19 cellular contexts compared by ENCODE assay signal in the genomic region with DNA sequence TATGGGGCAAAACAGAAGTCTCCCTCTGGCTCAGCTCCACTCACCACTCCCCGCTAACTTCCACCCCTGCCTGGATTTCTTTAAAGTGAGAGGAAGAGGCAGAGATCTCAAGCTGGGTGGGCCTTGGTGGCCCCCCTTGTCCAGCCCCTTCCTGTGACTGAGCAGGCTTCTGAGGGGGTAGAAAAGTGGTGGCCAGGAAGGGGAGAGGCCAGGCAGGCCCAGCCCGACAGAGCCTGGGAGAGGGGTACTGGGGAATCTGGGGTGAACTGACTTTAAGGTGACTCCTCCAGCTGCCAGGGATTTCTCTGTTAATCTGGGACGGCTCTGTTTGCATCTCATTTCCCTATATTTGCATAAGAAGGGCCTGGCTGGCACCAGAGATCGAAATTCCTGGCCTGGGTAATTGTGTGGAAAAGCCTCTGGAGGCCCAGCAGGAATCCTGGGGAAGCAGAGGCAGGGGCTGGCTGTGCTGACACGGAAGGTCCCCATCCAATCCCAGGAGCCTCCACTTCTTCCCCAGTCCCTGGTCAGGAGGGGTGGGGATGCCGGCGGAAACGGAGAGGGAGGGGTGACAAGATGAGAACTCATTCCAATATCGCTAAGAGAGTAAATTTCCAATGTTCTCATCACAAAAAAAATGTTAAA. TPM values are rescaled to one million over a fixed set of nuclear protein-coding genes. Genes with fewer than 3 reads are reported as not detected.
DNase-seq lines count a peak whose midpoint lies in the region; ATAC-seq, FAIRE-seq and TF ChIP-seq lines count a peak whose summit lies in the region.
"Had no signal": no experiment of that assay in that cellular context is flagged by ENCODE, and none has a peak within 500 bp of the region (broad histone marks: within the 10 kb centered on the region; RNA-seq: fewer than 3 reads in every experiment).

No MANE protein-coding gene starts in this region.

- POLR2A ChIA-PET in activated B cell treated with CpG ODN at 0.5 μM for 24 hours (lab: Charles Lee) = interaction anchor here (0.6 to 1.6 kb wide), 2 partner anchors 290 to 611 kb away, joined by 3 to 7 read pairs; partner anchors contain the start of genes BSDC1 and TMEM39B
- POLR2A ChIA-PET in HEK293T (lab: Yijun Ruan, JAX) = interaction anchor here (1.1 kb wide), 1 partner anchor 141 kb away, joined by 3 read pairs; no protein-coding TSS in a partner anchor

- TF ChIP-seq CTCF in activated B cell treated with CpG ODN at 0.5 μM for 24 hours (IDR thresholded peaks at IDR 0.05) = no peak

- H3K4me3 Mint-ChIP-seq in activated B cell treated with CpG ODN at 0.5 μM for 24 hours = no peak overlapping the region
- H3K4me3 Mint-ChIP-seq: memory B cell; stimulated activated naive B cell treated with anti-CD40 and anti-IgM and Interleukin-4, amounts not matched to agents 10 μg/mL and 1 μg/mL and 100 μg/mL, for 72 hours; T-cell had no signal

- H3K27ac Mint-ChIP-seq in activated B cell treated with CpG ODN at 0.5 μM for 24 hours = peak overlapping the region; percentile 35
- H3K27ac Mint-ChIP-seq: T-cell had no signal

- 61 to 83% (median 82%) methylated on average over 9 of the region's 9 CpGs for WGBS in small intestine, 3 donors

- peaks cover 4% of the 10 kb centered on the region for H3K27me3 Mint-ChIP-seq in activated B cell treated with CpG ODN at 0.5 μM for 24 hours

- H3K4me1 Mint-ChIP-seq in activated B cell treated with CpG ODN at 0.5 μM for 24 hours = peaks cover 36% of the 10 kb centered on the region

- DNase-seq in Right ventricle myocardium inferior (ENCODE audit: missing footprints) (peak; percentile 49), left cardiac atrium (no peak), activated B cell treated with CpG ODN at 0.5 μM for 24 hours (no peak), islet precursor cell (peak; percentile 30), small intestine (no peak), HEK293T (ENCODE audit: extremely low spot score) (no peak)
- DNase-seq: activated effector memory CD4-positive, alpha-beta T cell treated with Interleukin-2 at 50 U/mL for 16 hours; NCI-H1092 treated with DMSO at 0.1 percent for 48 hours; stimulated activated naive B cell treated with anti-CD40 and anti-IgM and Interleukin-4, amounts not matched to agents 10 μg/mL and 1 μg/mL and 100 μg/mL, for 72 hours; T-cell; trophoblast cell had no signal

- H3K4me1 ChIP-seq in small intestine (ENCODE audit: control insufficient read depth in 2 of 2, insufficient read depth in 1 of 2, low read depth in 1 of 2, low read length in 1 of 2) = peaks cover 2 to 6% of the 10 kb centered on the region in 2 donors

- CTCF ChIA-PET in activated B cell treated with CpG ODN at 0.5 μM for 24 hours (lab: Charles Lee) (no interaction called here), HEK293T (lab: Yijun Ruan, JAX) (no interaction called here)

- H3K36me3 Mint-ChIP-seq in activated B cell treated with CpG ODN at 0.5 μM for 24 hours (ENCODE audit: low read depth) = no peaks in the 10 kb centered on the region
- H3K36me3 Mint-ChIP-seq: memory B cell; stimulated activated naive B cell treated with anti-CD40 and anti-IgM and Interleukin-4, amounts not matched to agents 10 μg/mL and 1 μg/mL and 100 μg/mL, for 72 hours; T-cell had no signal

- no peak for FAIRE-seq in small intestine (lab: Jason Lieb, UNC)
- FAIRE-seq: K562, RCC 7860 had no signal

- no peaks in the 10 kb centered on the region for H3K27me3 ChIP-seq in small intestine (ENCODE audit: control insufficient read depth in 2 of 2, insufficient read depth in 2 of 2, low read length in 2 of 2)

- H3K4me3 ChIP-seq in small intestine (ENCODE audit: low read depth in 1 of 2, low read length in 2 of 2) = no peak overlapping the region
- H3K4me3 ChIP-seq: coronary artery, K562, skin epidermis had no signal

- no peak for ATAC-seq in Right ventricle myocardium inferior
- ATAC-seq in left cardiac atrium = no peak
- ATAC-seq in activated B cell treated with CpG ODN at 0.5 μM for 24 hours (ENCODE audit: low read depth) = no peak
- no peak for ATAC-seq in HG03378 (IDR thresholded peaks at IDR 0.05; ENCODE audit: unreplicated experiment)
- ATAC-seq: stimulated activated naive B cell treated with anti-CD40 and anti-IgM and Interleukin-4, amounts not matched to agents 10 μg/mL and 1 μg/mL and 100 μg/mL, for 72 hours had no signal

- H3K9me3 Mint-ChIP-seq in activated B cell treated with CpG ODN at 0.5 μM for 24 hours = no peaks in the 10 kb centered on the region
- H3K9me3 Mint-ChIP-seq: memory B cell; stimulated activated naive B cell treated with anti-CD40 and anti-IgM and Interleukin-4, amounts not matched to agents 10 μg/mL and 1 μg/mL and 100 μg/mL, for 72 hours; T-cell had no signal

- intact Hi-C loops in Right ventricle myocardium inferior (cut with DNase I) = loop anchor here (10.0 kb wide), 1 partner anchor 218 kb away; no protein-coding TSS in a partner anchor
- intact Hi-C loops in left cardiac atrium (cut with DNase I) = loop anchor here in 1 of 2 donors (10.0 kb wide), 1 partner anchor 68 kb away; no protein-coding TSS in a partner anchor
- intact Hi-C loops in activated B cell treated with CpG ODN at 0.5 μM for 24 hours (cut with micrococcal nuclease) = loop anchor here (10.0 kb wide), 1 partner anchor 358 kb away; no protein-coding TSS in a partner anchor

- H3K27ac ChIP-seq in temporal lobe (ENCODE audit: low read depth, low read length) (peak overlapping the region; percentile 46), small intestine (ENCODE audit: low read depth in 1 of 2, low read length in 1 of 2) (no peak overlapping the region)
- H3K27ac ChIP-seq: 22Rv1, coronary artery, skin epidermis had no signal

- H3K36me3 ChIP-seq in small intestine (ENCODE audit: control insufficient read depth in 2 of 2, insufficient read depth in 2 of 2, low read length in 2 of 2) = no peaks in the 10 kb centered on the region

- H3K9me3 ChIP-seq in small intestine (ENCODE audit: control insufficient read depth, low read depth) = no peaks in the 10 kb centered on the region

TF ChIP-seq in HEK293T, 16 proteins besides CTCF, POLR2A, EP300 and RAD21:
- TF ChIP-seq LEF1 (IDR thresholded peaks at IDR 0.05; ENCODE audit: borderline replicate concordance) (no peak), CTBP1 (IDR thresholded peaks at IDR 0.05; ENCODE audit: borderline replicate concordance) (no peak), BHLHE40 (IDR thresholded peaks at IDR 0.05; ENCODE audit: borderline replicate concordance) (no peak), FOXM1 (IDR thresholded peaks at IDR 0.05; ENCODE audit: borderline replicate concordance) (no peak), TARDBP (IDR thresholded peaks at IDR 0.05) (no peak), NFRKB (IDR thresholded peaks at IDR 0.05) (no peak), SUZ12 (IDR thresholded peaks at IDR 0.05) (no peak), ZNF384 (IDR thresholded peaks at IDR 0.05) (no peak), FOXA1 (IDR thresholded peaks at IDR 0.05) (no peak), SP1 (IDR thresholded peaks at IDR 0.05) (no peak)

RNA-seq across cellular contexts. Expression of gene ADGRB2, which starts 18.7 kb away (rescaled TPM):
- 16.1 TPM for total RNA-seq in Right ventricle myocardium inferior
- total RNA-seq in left cardiac atrium = 10 to 100 TPM; 14.0 to 18.7 TPM
- total RNA-seq in activated B cell treated with CpG ODN at 0.5 μM for 24 hours = 6.3 and 6.5 TPM in 2 replicates
- total RNA-seq in temporal lobe = 60.2 TPM
- 10 to 100 TPM in 1 of 3 donors, 1 to 10 TPM in 2; 4.8 to 18.3 (median 4.9) TPM for polyA plus RNA-seq in small intestine

RNA-seq across cellular contexts. Expression of gene SPOCD1, which starts 32.9 kb away (rescaled TPM):
- total RNA-seq in Right ventricle myocardium inferior (not detected), left cardiac atrium (1 to 10 TPM in 1 of 2 donors, under 1 TPM in 1; 0.18 to 1.2 TPM), activated B cell treated with CpG ODN at 0.5 μM for 24 hours (not detected in 2 replicates), temporal lobe (not detected)
- 1 to 10 TPM in 1 of 3 donors, under 1 TPM in 1, not detected in 1; 0.81 to 1.1 TPM for polyA plus RNA-seq in small intestine
- total RNA-seq: T-cell had no signal

Comparison
In these comparisons a context has a peak if more than half of its experiments do, and no peak if none do; other contexts are left out.
1. DNase-seq: peak in Right ventricle myocardium inferior (single experiment) and islet precursor cell (single experiment); none in left cardiac atrium (single experiment), activated B cell treated with CpG ODN at 0.5 μM for 24 hours (single experiment), small intestine (single experiment) and HEK293T (single experiment).